In genomic region chr11:131922220-131922619, GRCh38 we compare ENCODE assay signal across 25 cellular contexts.
"Had no signal": no experiment of that assay in that cellular context is flagged by ENCODE, and none has a peak within 500 bp of the region (broad histone marks: within the 10 kb centered on the region; RNA-seq: fewer than 3 reads in every experiment).

No MANE protein-coding gene starts in this region.

- H3K27ac ChIP-seq: left ventricle myocardium inferior, parathyroid adenoma, psoas muscle, right lobe of liver, stomach, testis, thyroid gland, transverse colon, upper lobe of left lung, vagina had no signal

- H3K4me1 Mint-ChIP-seq: neural crest cell; stimulated activated memory B cell treated with anti-CD40 and anti-IgM and Interleukin-4, amounts not matched to agents 10 μg/mL and 1 μg/mL and 100 μg/mL, for 72 hours had no signal

- H3K27me3 ChIP-seq: right lobe of liver, testis, thyroid gland, transverse colon, upper lobe of left lung, vagina had no signal

- H3K4me2 ChIP-seq: smooth muscle cell had no signal

- H3K27me3 Mint-ChIP-seq: stimulated activated memory B cell treated with anti-CD40 and anti-IgM and Interleukin-4, amounts not matched to agents 10 μg/mL and 1 μg/mL and 100 μg/mL, for 72 hours had no signal

- H3K27ac Mint-ChIP-seq: naive thymus-derived CD4-positive, alpha-beta T cell; natural killer cell treated with Interleukin-12 subunit alpha and Interleukin-12 subunit beta and Interleukin-15 and Interleukin-18, amount 100 ng/mL, for 72 hours; stimulated activated memory B cell treated with anti-CD40 and anti-IgM and Interleukin-4, amounts not matched to agents 10 μg/mL and 1 μg/mL and 100 μg/mL, for 72 hours had no signal

- DNase-seq: islet precursor cell; left ventricle myocardium inferior; midbrain; mucosa of descending colon; naive thymus-derived CD4-positive, alpha-beta T cell; nucleus accumbens; psoas muscle; right lobe of liver; stimulated activated CD4-positive, alpha-beta T cell treated with anti-CD3 and anti-CD28 coated beads, Interleukin-1b, Interleukin-23, amount 100 ng/mL, for 48 hours; stimulated activated CD4-positive, alpha-beta T cell treated with anti-CD3 and anti-CD28 coated beads, Interleukin-2, amount 100 ng/mL, for 48 hours; stimulated activated CD4-positive, alpha-beta T cell treated with anti-CD3 and anti-CD28 coated beads, Interleukin-4, amount 100 ng/mL, for 4 hours; stimulated activated CD8-positive, alpha-beta memory T cell treated with anti-CD3 and anti-CD28 coated beads, Interleukin-4, amount 100 ng/mL, for 48 hours; stimulated activated naive CD8-positive, alpha-beta T cell treated with anti-CD3 and anti-CD28 coated beads, Interleukin-15, Interleukin-2, amounts not matched to agents 100 U/mL and 50 U/mL, for 24 hours; stomach; testis; thyroid gland; transverse colon; upper lobe of left lung had no signal

- H3K9ac ChIP-seq: parathyroid adenoma had no signal

- ATAC-seq: mucosa of descending colon; naive thymus-derived CD4-positive, alpha-beta T cell; natural killer cell treated with Interleukin-12 subunit alpha and Interleukin-12 subunit beta and Interleukin-15 and Interleukin-18, amount 100 ng/mL, for 72 hours; psoas muscle; right lobe of liver; stimulated activated memory B cell treated with anti-CD40 and anti-IgM and Interleukin-4, amounts not matched to agents 10 μg/mL and 1 μg/mL and 100 μg/mL, for 72 hours; stimulated activated naive CD8-positive, alpha-beta T cell treated with anti-CD3 and anti-CD28 coated beads, Interleukin-15, Interleukin-2, amounts not matched to agents 100 U/mL and 50 U/mL, for 24 hours had no signal

- H3K4me1 ChIP-seq: psoas muscle, testis, thyroid gland, transverse colon, vagina had no signal

- H3K36me3 Mint-ChIP-seq: naive thymus-derived CD4-positive, alpha-beta T cell; natural killer cell treated with Interleukin-12 subunit alpha and Interleukin-12 subunit beta and Interleukin-15 and Interleukin-18, amount 100 ng/mL, for 72 hours; stimulated activated memory B cell treated with anti-CD40 and anti-IgM and Interleukin-4, amounts not matched to agents 10 μg/mL and 1 μg/mL and 100 μg/mL, for 72 hours had no signal

- H2AFZ ChIP-seq: parathyroid adenoma had no signal

- H3K36me3 ChIP-seq: left ventricle myocardium inferior, right lobe of liver, stomach, thyroid gland, transverse colon, upper lobe of left lung, vagina had no signal

- H3K4me3 Mint-ChIP-seq: naive thymus-derived CD4-positive, alpha-beta T cell; natural killer cell treated with Interleukin-12 subunit alpha and Interleukin-12 subunit beta and Interleukin-15 and Interleukin-18, amount 100 ng/mL, for 72 hours; neural crest cell; stimulated activated memory B cell treated with anti-CD40 and anti-IgM and Interleukin-4, amounts not matched to agents 10 μg/mL and 1 μg/mL and 100 μg/mL, for 72 hours had no signal

- H3K4me3 ChIP-seq: left ventricle myocardium inferior, lung, mucosa of descending colon, psoas muscle, right lobe of liver, smooth muscle cell, stomach, testis, thyroid gland, transverse colon, upper lobe of left lung, vagina had no signal

- H3K9me3 ChIP-seq: left ventricle myocardium inferior, mucosa of descending colon, psoas muscle, right lobe of liver, stomach, testis, thyroid gland, transverse colon, upper lobe of left lung, vagina had no signal

- H3K9me3 Mint-ChIP-seq: neural crest cell had no signal
